In the genomic region with DNA sequence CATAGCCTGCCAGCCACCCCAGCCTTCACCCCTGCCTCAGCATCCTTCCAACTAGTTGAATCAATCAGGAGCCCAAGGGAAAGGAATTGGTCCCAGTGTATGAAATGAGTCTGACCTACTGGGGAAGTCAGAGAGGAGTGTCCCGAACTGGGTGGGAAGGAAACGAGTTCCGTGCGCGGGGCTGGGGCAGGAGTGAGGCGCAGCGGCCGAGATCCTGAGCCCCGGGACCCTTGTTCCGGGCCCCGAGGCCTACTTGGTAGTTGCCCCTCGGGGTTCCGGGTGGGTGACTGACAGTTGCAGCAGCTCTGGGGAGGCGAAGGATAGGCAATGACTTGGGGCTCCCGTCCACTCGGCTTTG, we compare ENCODE assay signal across 8 cellular contexts. TPM values are rescaled to one million over a fixed set of nuclear protein-coding genes. Genes with fewer than 3 reads are reported as not detected.
DNase-seq lines count a peak whose midpoint lies in the region; ATAC-seq and TF ChIP-seq lines count a peak whose summit lies in the region.

No MANE protein-coding gene starts in this region.

- H3K4me3 ChIP-seq in NT2/D1 (ENCODE audit: insufficient read length, low read depth) = peak overlapping the region; percentile 60

- intact Hi-C loops in CD4-positive, alpha-beta T cell (cut with DNase I, micrococcal nuclease) = loop anchor here (1.0 to 10.0 kb wide), 7 partner anchors 17 to 599 kb away; no protein-coding TSS in a partner anchor

- peaks cover 5% of the 10 kb centered on the region for H3K4me1 ChIP-seq in NT2/D1 (ENCODE audit: insufficient read depth, insufficient read length)

- peak overlapping the region; percentile 88 for H3K4me3 Mint-ChIP-seq in CD4-positive, alpha-beta T cell
- H3K4me3 Mint-ChIP-seq in endothelial cell (ENCODE audit: unreplicated experiment) (peak overlapping the region; percentile 82), osteocyte (ENCODE audit: unreplicated experiment) (peak overlapping the region; percentile 72)

- H3K4me1 Mint-ChIP-seq in CD4-positive, alpha-beta T cell (ENCODE audit: low read depth) = peaks cover 41% of the 10 kb centered on the region
- H3K4me1 Mint-ChIP-seq in endothelial cell (ENCODE audit: unreplicated experiment) (peaks cover 11% of the 10 kb centered on the region), osteocyte (ENCODE audit: unreplicated experiment) (peaks cover 29% of the 10 kb centered on the region)

- H3K9me3 ChIP-seq in CD4-positive, alpha-beta T cell (ENCODE audit: control insufficient read depth, low read length) = no peaks in the 10 kb centered on the region
- H3K9me3 ChIP-seq in NT2/D1 (ENCODE audit: insufficient read depth, low read length) = no peaks in the 10 kb centered on the region

- H3K27ac Mint-ChIP-seq in CD4-positive, alpha-beta T cell = peak overlapping the region; percentile 83
- no peak overlapping the region for H3K27ac Mint-ChIP-seq in endothelial cell (ENCODE audit: unreplicated experiment)
- peak overlapping the region; percentile 58 for H3K27ac Mint-ChIP-seq in osteocyte (ENCODE audit: unreplicated experiment)

- H3K36me3 ChIP-seq in NT2/D1 (ENCODE audit: insufficient read depth, insufficient read length, low read length) = no peaks in the 10 kb centered on the region

- no peaks in the 10 kb centered on the region for H3K9me3 Mint-ChIP-seq in CD4-positive, alpha-beta T cell
- no peaks in the 10 kb centered on the region for H3K9me3 Mint-ChIP-seq in endothelial cell (ENCODE audit: unreplicated experiment)
- H3K9me3 Mint-ChIP-seq in osteocyte (ENCODE audit: unreplicated experiment) = no peaks in the 10 kb centered on the region

- peaks cover 17% of the 10 kb centered on the region for H3K36me3 Mint-ChIP-seq in CD4-positive, alpha-beta T cell (ENCODE audit: low read depth)
- H3K36me3 Mint-ChIP-seq in endothelial cell (ENCODE audit: low read depth, unreplicated experiment) (peaks cover 4% of the 10 kb centered on the region), osteocyte (ENCODE audit: unreplicated experiment) (no peaks in the 10 kb centered on the region)

- no peak for DNase-seq in CD4-positive, alpha-beta T cell
- no peak for DNase-seq in NT2/D1 (ENCODE audit: low read depth, low spot score)
- no peak for DNase-seq in endothelial cell (ENCODE audit: low spot score)
- DNase-seq in osteocyte (ENCODE audit: extremely low spot score, unreplicated experiment) = no peak
- no peak for DNase-seq in stimulated activated CD4-positive, alpha-beta T cell treated with anti-CD3 and anti-CD28 coated beads, Interleukin-1b, Interleukin-23, amount 100 ng/mL, for 48 hours
- DNase-seq in COR-L47 (lab: John Stamatoyannopoulos, UW) = no peak
- DNase-seq in KG1 (lab: John Stamatoyannopoulos, UW) = no peak

- ATAC-seq in CD4-positive, alpha-beta T cell (ENCODE audit: poor library complexity) = no peak
- ATAC-seq in GM21447 (IDR thresholded peaks at IDR 0.05; ENCODE audit: unreplicated experiment) = no peak

- POLR2A ChIA-PET in CD4-positive, alpha-beta T cell (lab: Charles Lee) = interaction anchor here (0.9 to 7.7 kb wide), 11 partner anchors 13 to 183 kb away, joined by 3 to 137 read pairs (median 5); no protein-coding TSS in a partner anchor

- peak overlapping the region; percentile 29 for H3K9ac ChIP-seq in NT2/D1 (ENCODE audit: insufficient read length, low read depth)

- peak overlapping the region; percentile 91 for H3K27ac ChIP-seq in CD4-positive, alpha-beta T cell (ENCODE audit: low read depth, low read length)

- CTCF ChIA-PET in CD4-positive, alpha-beta T cell (lab: Charles Lee) = interaction anchor here (1.1 to 3.1 kb wide), 19 partner anchors 9 to 354 kb away, joined by 3 to 17 read pairs (median 4); no protein-coding TSS in a partner anchor

- H3K27me3 ChIP-seq in CD4-positive, alpha-beta T cell (ENCODE audit: control insufficient read depth, insufficient read depth, low read length) = no peaks in the 10 kb centered on the region
- peaks cover 38% of the 10 kb centered on the region for H3K27me3 ChIP-seq in NT2/D1 (ENCODE audit: insufficient read depth, insufficient read length)

- TF ChIP-seq CTCF in CD4-positive, alpha-beta T cell (IDR thresholded peaks at IDR 0.05) = no peak
- TF ChIP-seq CTCF in endothelial cell (IDR thresholded peaks at IDR 0.05; ENCODE audit: unreplicated experiment) (no peak), osteocyte (IDR thresholded peaks at IDR 0.05) (no peak)

- H3K27me3 Mint-ChIP-seq in CD4-positive, alpha-beta T cell = no peaks in the 10 kb centered on the region
- H3K27me3 Mint-ChIP-seq in endothelial cell (ENCODE audit: unreplicated experiment) = peaks cover 12% of the 10 kb centered on the region
- peaks cover 7% of the 10 kb centered on the region for H3K27me3 Mint-ChIP-seq in osteocyte (ENCODE audit: unreplicated experiment)

RNA-seq across cellular contexts. Expression of a gene that starts 1.1 kb away (rescaled TPM):
- total RNA-seq in CD4-positive, alpha-beta T cell = 10 to 100 TPM; 35.1 to 36.3 TPM
- total RNA-seq in endothelial cell (ENCODE audit: unreplicated experiment) (18.8 TPM), osteocyte (1.8 and 2.1 TPM in 2 replicates)
